Comparison of ENCODE assay signal across 9 cellular contexts in the genomic region with DNA sequence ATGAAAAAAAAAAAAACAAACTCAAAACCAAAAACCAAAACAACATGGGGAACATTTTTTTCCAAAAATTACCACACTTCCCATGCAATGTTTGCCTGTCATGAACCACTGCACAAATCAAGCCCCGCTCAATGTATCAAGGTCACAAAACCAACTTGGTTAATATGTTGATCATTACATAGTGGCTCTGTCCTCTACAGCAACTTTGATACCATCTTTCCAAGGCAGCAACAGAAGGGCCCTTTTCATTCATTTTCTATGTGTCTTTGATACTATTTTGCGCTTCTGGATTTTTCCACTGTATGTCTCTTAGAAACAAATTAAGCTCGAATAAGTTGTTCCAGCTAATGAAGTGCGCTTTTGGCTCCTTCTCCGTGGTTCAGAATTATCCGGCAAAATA. TPM values are rescaled to one million over a fixed set of nuclear protein-coding genes. Genes with fewer than 3 reads are reported as not detected.
A peak's percentile ranks its signal among the peaks of the same experiment; 100 is the strongest.
DNase-seq lines count a peak whose midpoint lies in the region; ATAC-seq and TF ChIP-seq lines count a peak whose summit lies in the region.
"Had no signal": no experiment of that assay in that cellular context is flagged by ENCODE, and none has a peak within 500 bp of the region (broad histone marks: within the 10 kb centered on the region; RNA-seq: fewer than 3 reads in every experiment).

No MANE protein-coding gene starts in this region.

- 59 to 75% (median 64%) methylated on average over 6 of the region's 6 CpGs for WGBS in heart left ventricle, 4 donors
- 94 to 100% methylated on average over 2 to 3 of the region's 6 CpGs for WGBS in mesodermal cell (ENCODE audit: insufficient coverage in 2 of 2), 2 experiments
- WGBS in urinary bladder = 58% methylated on average over 6 of the region's 6 CpGs

- H3K4me1 ChIP-seq in heart left ventricle (peaks cover 7 to 54% (median 33%) of the 10 kb centered on the region in 12 donors), mesodermal cell (ENCODE audit: control insufficient read depth, insufficient read depth, low read length, poor library complexity, severe bottlenecking) (peaks cover 10% of the 10 kb centered on the region), urinary bladder (ENCODE audit: insufficient read depth) (no peaks in the 10 kb centered on the region)

- H3K27me3 ChIP-seq in heart left ventricle = no peaks in the 10 kb centered on the region
- H3K27me3 ChIP-seq in brain microvascular endothelial cell (replicated peaks) = no peaks in the 10 kb centered on the region

- H3K4me3 ChIP-seq in heart left ventricle (peak overlapping the region in 10 of 12 donors; percentile 76 to 95 (median 86)), brain microvascular endothelial cell (ENCODE audit: low read depth, low read length) (peak overlapping the region; percentile 72), mesodermal cell (ENCODE audit: extremely low read depth, insufficient read depth, low read length, poor library complexity, severe bottlenecking) (peak overlapping the region; percentile 74), urinary bladder (ENCODE audit: low read depth, low read length) (peak overlapping the region; percentile 14)

- ATAC-seq in heart left ventricle (no peak), sciatic nerve (no peak)

- H3K36me3 ChIP-seq in heart left ventricle = peaks cover 0 to 8% (median 0%) of the 10 kb centered on the region in 9 donors
- H3K36me3 ChIP-seq in brain microvascular endothelial cell (replicated peaks) = no peaks in the 10 kb centered on the region
- H3K36me3 ChIP-seq in mesodermal cell (ENCODE audit: control insufficient read depth, insufficient read depth, low read length) = no peaks in the 10 kb centered on the region
- H3K36me3 ChIP-seq in urinary bladder (ENCODE audit: insufficient read depth) = no peaks in the 10 kb centered on the region

- in situ Hi-C loops in brain microvascular endothelial cell (cut with HindIII; ENCODE audit: low pct_ligation_motif_present, low sequenced_read_pairs) (no loop called here), GM13976 (cut with MboI; ENCODE audit: low sequenced_read_pairs, unreplicated experiment) (no loop called here)

- DNase-seq in heart left ventricle (no peak), cardiac septum (ENCODE audit: low spot score) (no peak), brain microvascular endothelial cell (no peak), GM13976 (ENCODE audit: low spot score) (no peak), putamen (ENCODE audit: low spot score) (no peak), sciatic nerve (ENCODE audit: low spot score) (no peak)
- DNase-seq: NCI-H510A had no signal

- no peaks in the 10 kb centered on the region for H3K9me3 ChIP-seq in heart left ventricle
- no peaks in the 10 kb centered on the region for H3K9me3 ChIP-seq in mesodermal cell (ENCODE audit: control insufficient read depth, low read length)

- TF ChIP-seq POLR2A in heart left ventricle (IDR thresholded peaks at IDR 0.05) = no peak

- intact Hi-C loops in heart left ventricle (cut with DNase I) (loop anchor here in 8 of 10 donors (2.0 to 5.0 kb wide), 8 partner anchors 44 to 179 kb away; a partner anchor contains a TSS), cardiac septum (cut with DNase I) (loop anchor here (5.0 kb wide), 3 partner anchors 69 to 179 kb away; a partner anchor contains a TSS), sciatic nerve (cut with DNase I) (no loop called here)

- no peak for TF ChIP-seq CTCF in heart left ventricle (IDR thresholded peaks at IDR 0.05)
- TF ChIP-seq CTCF in brain microvascular endothelial cell (IDR thresholded peaks at IDR 0.05; ENCODE audit: low read depth, low read length, missing control alignments) = no peak
- no peak for TF ChIP-seq CTCF in GM13976 (IDR thresholded peaks at IDR 0.05; ENCODE audit: borderline replicate concordance, control extremely low read depth, extremely low read depth, insufficient read depth, missing control alignments)

- H3K27ac ChIP-seq in heart left ventricle (peak overlapping the region; percentile 67 to 94 (median 90)), brain microvascular endothelial cell (peak overlapping the region; percentile 89), mesodermal cell (ENCODE audit: low read depth, low read length, severe bottlenecking) (peak overlapping the region; percentile 95), urinary bladder (ENCODE audit: low read depth) (no peak overlapping the region)

RNA-seq across cellular contexts. Expression of a gene that starts 1.5 kb away (rescaled TPM):
- total RNA-seq in heart left ventricle (10 to 100 TPM; 26.3 to 43.9 (median 33.1) TPM), cardiac septum (33.2 TPM), urinary bladder (15.4 TPM), sciatic nerve (39.7 TPM)
- polyA plus RNA-seq in heart left ventricle (10 to 100 TPM; 10.9 to 17.2 TPM), urinary bladder (28.2 TPM)
- 20.4 TPM for polyA plus RNA-seq in mesodermal cell (2013, experiment 1 of 2)
- 9.1 TPM for polyA plus RNA-seq in mesodermal cell (2013, experiment 2 of 2)

RNA-seq across cellular contexts. Expression of a gene that starts 24.6 kb away (rescaled TPM):
- 10 to 100 TPM; 13.2 to 24.1 (median 19.0) TPM for total RNA-seq in heart left ventricle
- polyA plus RNA-seq in heart left ventricle = 10 to 100 TPM; 12.8 to 23.1 TPM
- 26.9 TPM for total RNA-seq in cardiac septum
- polyA plus RNA-seq in mesodermal cell (2013, experiment 1 of 2) = 9.8 TPM
- polyA plus RNA-seq in mesodermal cell (2013, experiment 2 of 2) = 8.1 TPM
- 4.7 TPM for total RNA-seq in urinary bladder
- polyA plus RNA-seq in urinary bladder = 10.8 TPM
- total RNA-seq in sciatic nerve = 12.9 TPM

RNA-seq across cellular contexts. Expression of a gene that starts 50.6 kb away (rescaled TPM):
- total RNA-seq in heart left ventricle (1 to 10 TPM in 8 of 9 donors, under 1 TPM in 1; 0.24 to 9.3 (median 2.2) TPM), cardiac septum (0.51 TPM), urinary bladder (4.1 TPM), sciatic nerve (9.9 TPM)
- polyA plus RNA-seq in heart left ventricle (1 to 10 TPM; 1.2 to 3.3 TPM), urinary bladder (2.1 TPM)
- 1.8 TPM for polyA plus RNA-seq in mesodermal cell (2013, experiment 1 of 2)
- 1.5 TPM for polyA plus RNA-seq in mesodermal cell (2013, experiment 2 of 2)

Comparison
In these comparisons a context has a peak if more than half of its experiments do, and no peak if none do; other contexts are left out.
1. H3K4me3 ChIP-seq: peak in every context shown above with its lines; median percentile 86 in heart left ventricle; 74 in mesodermal cell; 72 in brain microvascular endothelial cell; 14 in urinary bladder.